Comparison of ENCODE assay signal across 14 cellular contexts in the genomic region with DNA sequence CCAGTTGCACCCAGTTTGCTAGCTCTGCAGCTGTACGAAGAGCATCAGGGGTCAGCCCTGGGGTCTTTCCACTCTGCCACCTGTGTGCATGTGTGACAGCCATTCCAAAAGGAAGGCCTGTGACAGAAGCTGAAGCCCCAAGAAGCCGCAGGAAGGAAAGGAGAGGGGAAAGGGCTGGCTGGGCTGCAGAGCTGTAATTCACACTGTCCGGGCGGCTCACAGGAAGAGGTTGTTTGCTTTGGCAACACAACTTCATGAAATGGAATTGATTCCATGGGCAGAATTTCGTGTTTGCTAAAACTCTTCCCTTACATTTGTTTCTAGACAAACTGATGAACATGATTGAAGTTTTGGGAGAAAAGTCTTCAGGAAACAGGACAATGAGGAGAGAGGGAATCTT. TPM values are rescaled to one million over a fixed set of nuclear protein-coding genes. Genes with fewer than 3 reads are reported as not detected.
DNase-seq lines count a peak whose midpoint lies in the region; ATAC-seq and TF ChIP-seq lines count a peak whose summit lies in the region.
"Had no signal": no experiment of that assay in that cellular context is flagged by ENCODE, and none has a peak within 500 bp of the region (broad histone marks: within the 10 kb centered on the region; RNA-seq: fewer than 3 reads in every experiment).

No MANE protein-coding gene starts in this region.

- no peak overlapping the region for H3K9ac ChIP-seq in SK-N-SH
- H3K9ac ChIP-seq in skeletal muscle tissue (ENCODE audit: low read depth in 1 of 3, low read length in 3 of 3): peak overlapping the region in 1 of 3 donors; percentile 50

- no peaks in the 10 kb centered on the region for H3K9me3 ChIP-seq in SK-N-SH
- H3K9me3 ChIP-seq in ascending aorta: no peaks in the 10 kb centered on the region
- no peaks in the 10 kb centered on the region for H3K9me3 ChIP-seq in skeletal muscle tissue (ENCODE audit: control insufficient read depth in 3 of 3, low read length in 3 of 3)

- H3K27ac ChIP-seq in SK-N-SH (ENCODE audit: low read depth in 2 of 2, low read length in 1 of 2) (peak overlapping the region in 1 of 2 experiments; percentile 16; a peak in 1 of 4 replicates), ascending aorta (peak overlapping the region; percentile 47 to 92), skeletal muscle tissue (ENCODE audit: low read depth, low read length) (peak overlapping the region; percentile 19)
- H3K27ac ChIP-seq: 22Rv1 had no signal

- CTCF ChIA-PET in SK-N-SH (lab: Yijun Ruan, JAX): no interaction called here

- H3K79me2 ChIP-seq in SK-N-SH (ENCODE audit: insufficient read depth): no peaks in the 10 kb centered on the region

- TF ChIP-seq CTCF in SK-N-SH (IDR thresholded peaks at IDR 0.05) (no peak), ascending aorta (IDR thresholded peaks at IDR 0.05) (no peak), GM20000 (IDR thresholded peaks at IDR 0.05; ENCODE audit: extremely low read depth, missing control alignments) (no peak)

- H3K36me3 ChIP-seq in SK-N-SH (replicated peaks in 1 of 2; ENCODE audit: control insufficient read depth in 1 of 2, insufficient read depth in 2 of 2, low read length in 1 of 2) (peaks cover 0 to 25% of the 10 kb centered on the region in 2 experiments), ascending aorta (peaks cover 12 to 16% of the 10 kb centered on the region in 2 donors), skeletal muscle tissue (ENCODE audit: control insufficient read depth in 3 of 3, insufficient read depth in 3 of 3, low read length in 3 of 3) (peaks cover 5 to 6% (median 5%) of the 10 kb centered on the region in 3 donors)

- H3K27me3 ChIP-seq in SK-N-SH (ENCODE audit: insufficient read depth) (no peaks in the 10 kb centered on the region), ascending aorta (no peaks in the 10 kb centered on the region), skeletal muscle tissue (ENCODE audit: control insufficient read depth in 3 of 3, insufficient read depth in 3 of 3, low read length in 3 of 3) (no peaks in the 10 kb centered on the region)

- H3F3A ChIP-seq in SK-N-SH (replicated peaks; ENCODE audit: insufficient read depth): peaks cover 7% of the 10 kb centered on the region

- DNase-seq in SK-N-SH (no peak), ascending aorta (ENCODE audit: low spot score in 2 of 2) (no peak), hepatic stellate cell (ENCODE audit: low spot score) (peak; percentile 68), DMS114 treated with DMSO at 0.1 percent for 48 hours (lab: John Stamatoyannopoulos, UW; ENCODE audit: unreplicated experiment) (no peak), GM20000 (ENCODE audit: low spot score) (no peak)
- DNase-seq: GOT3, mammary epithelial cell, NCI-H1417, NCI-H526 treated with DMSO at 0.1 percent for 48 hours had no signal

- no peaks in the 10 kb centered on the region for H3K9me2 ChIP-seq in SK-N-SH

- peaks cover 0 to 6% of the 10 kb centered on the region in 2 experiments; a peak in 2 of 4 replicates for H3K4me1 ChIP-seq in SK-N-SH (ENCODE audit: control insufficient read depth in 1 of 2, insufficient read depth in 2 of 2, low read depth in 1 of 2, low read length in 1 of 2)
- peaks cover 22 to 74% of the 10 kb centered on the region in 2 donors for H3K4me1 ChIP-seq in ascending aorta
- peaks cover 51 to 68% (median 63%) of the 10 kb centered on the region in 3 donors for H3K4me1 ChIP-seq in skeletal muscle tissue (ENCODE audit: control insufficient read depth in 3 of 3, insufficient read depth in 3 of 3, low read length in 3 of 3)

- intact Hi-C loops in ascending aorta (cut with DNase I): no loop called here

- no peak overlapping the region for H3K4me3 ChIP-seq in SK-N-SH (ENCODE audit: low read depth in 2 of 2, low read length in 1 of 2)
- no peak overlapping the region for H3K4me3 ChIP-seq in ascending aorta
- peak overlapping the region in 1 of 3 donors; percentile 41 for H3K4me3 ChIP-seq in skeletal muscle tissue (ENCODE audit: low read length in 3 of 3)

- H2AFZ ChIP-seq in SK-N-SH (ENCODE audit: low read depth): no peak overlapping the region

- ATAC-seq in SK-N-SH treated with all-trans-retinoic acid at 6 μM for 48 hours: no peak
- no peak for ATAC-seq in HG03432 (IDR thresholded peaks at IDR 0.05; ENCODE audit: unreplicated experiment)

- no peak for TF ChIP-seq EP300 in SK-N-SH (IDR thresholded peaks at IDR 0.05; ENCODE audit: borderline replicate concordance in 1 of 2, low read depth in 1 of 2, low read length in 1 of 2)

- POLR2A ChIA-PET in SK-N-SH (lab: Yijun Ruan, JAX): no interaction called here

- H4K20me1 ChIP-seq in SK-N-SH (ENCODE audit: insufficient read depth): no peaks in the 10 kb centered on the region

- 88% methylated on average over 5 of the region's 5 CpGs for WGBS in SK-N-SH (ENCODE audit: low lambda C conversion rate)

- TF ChIP-seq RAD21 in SK-N-SH (IDR thresholded peaks at IDR 0.05; ENCODE audit: low read length): no peak

- H3K4me2 ChIP-seq in SK-N-SH: peak overlapping the region; percentile 0; the same call in 1 of the 2 replicates

TF ChIP-seq in SK-N-SH, 30 proteins besides CTCF, POLR2A, EP300 and RAD21:
- no peak for TF ChIP-seq TEAD4 (IDR thresholded peaks at IDR 0.05; ENCODE audit: borderline replicate concordance, insufficient read depth)
- TF ChIP-seq, protein P1, sequence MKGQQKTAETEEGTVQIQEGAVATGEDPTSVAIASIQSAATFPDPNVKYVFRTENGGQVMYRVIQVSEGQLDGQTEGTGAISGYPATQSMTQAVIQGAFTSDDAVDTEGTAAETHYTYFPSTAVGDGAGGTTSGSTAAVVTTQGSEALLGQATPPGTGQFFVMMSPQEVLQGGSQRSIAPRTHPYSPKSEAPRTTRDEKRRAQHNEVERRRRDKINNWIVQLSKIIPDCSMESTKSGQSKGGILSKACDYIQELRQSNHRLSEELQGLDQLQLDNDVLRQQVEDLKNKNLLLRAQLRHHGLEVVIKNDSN (IDR thresholded peaks at IDR 0.05; ENCODE audit: borderline replicate concordance, low read depth): no peak

TF ChIP-seq in SK-N-SH treated with all-trans-retinoic acid at 6 μM for 48 hours, 23 proteins besides CTCF, POLR2A, EP300 and RAD21 (continues in another document):
- TF ChIP-seq GLIS3 (CRISPR knock-in tag; IDR thresholded peaks at IDR 0.05): no peak
- TF ChIP-seq, protein P2, sequence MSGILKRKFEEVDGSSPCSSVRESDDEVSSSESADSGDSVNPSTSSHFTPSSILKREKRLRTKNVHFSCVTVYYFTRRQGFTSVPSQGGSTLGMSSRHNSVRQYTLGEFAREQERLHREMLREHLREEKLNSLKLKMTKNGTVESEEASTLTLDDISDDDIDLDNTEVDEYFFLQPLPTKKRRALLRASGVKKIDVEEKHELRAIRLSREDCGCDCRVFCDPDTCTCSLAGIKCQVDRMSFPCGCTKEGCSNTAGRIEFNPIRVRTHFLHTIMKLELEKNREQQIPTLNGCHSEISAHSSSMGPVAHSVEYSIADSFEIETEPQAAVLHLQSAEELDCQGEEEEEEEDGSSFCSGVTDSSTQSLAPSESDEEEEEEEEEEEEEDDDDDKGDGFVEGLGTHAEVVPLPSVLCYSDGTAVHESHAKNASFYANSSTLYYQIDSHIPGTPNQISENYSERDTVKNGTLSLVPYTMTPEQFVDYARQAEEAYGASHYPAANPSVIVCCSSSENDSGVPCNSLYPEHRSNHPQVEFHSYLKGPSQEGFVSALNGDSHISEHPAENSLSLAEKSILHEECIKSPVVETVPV (CRISPR knock-in tag; IDR thresholded peaks at IDR 0.05): no peak
- TF ChIP-seq POU6F1 (CRISPR knock-in tag; IDR thresholded peaks at IDR 0.05; ENCODE audit: borderline replicate concordance, low read depth): no peak
- TF ChIP-seq RARB (CRISPR knock-in tag; IDR thresholded peaks at IDR 0.05): no peak
- TF ChIP-seq, protein P3, sequence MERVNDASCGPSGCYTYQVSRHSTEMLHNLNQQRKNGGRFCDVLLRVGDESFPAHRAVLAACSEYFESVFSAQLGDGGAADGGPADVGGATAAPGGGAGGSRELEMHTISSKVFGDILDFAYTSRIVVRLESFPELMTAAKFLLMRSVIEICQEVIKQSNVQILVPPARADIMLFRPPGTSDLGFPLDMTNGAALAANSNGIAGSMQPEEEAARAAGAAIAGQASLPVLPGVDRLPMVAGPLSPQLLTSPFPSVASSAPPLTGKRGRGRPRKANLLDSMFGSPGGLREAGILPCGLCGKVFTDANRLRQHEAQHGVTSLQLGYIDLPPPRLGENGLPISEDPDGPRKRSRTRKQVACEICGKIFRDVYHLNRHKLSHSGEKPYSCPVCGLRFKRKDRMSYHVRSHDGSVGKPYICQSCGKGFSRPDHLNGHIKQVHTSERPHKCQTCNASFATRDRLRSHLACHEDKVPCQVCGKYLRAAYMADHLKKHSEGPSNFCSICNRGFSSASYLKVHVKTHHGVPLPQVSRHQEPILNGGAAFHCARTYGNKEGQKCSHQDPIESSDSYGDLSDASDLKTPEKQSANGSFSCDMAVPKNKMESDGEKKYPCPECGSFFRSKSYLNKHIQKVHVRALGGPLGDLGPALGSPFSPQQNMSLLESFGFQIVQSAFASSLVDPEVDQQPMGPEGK (CRISPR knock-in tag; IDR thresholded peaks at IDR 0.05; ENCODE audit: borderline replicate concordance): no peak

RNA-seq across cellular contexts. Expression of gene TMEM204, which starts 14.8 kb away (rescaled TPM):
- 2.1 and 2.3 TPM in 2 replicates for polyA plus RNA-seq in SK-N-SH (2012; rRNA removed)
- polyA plus RNA-seq in SK-N-SH (2012; cell fraction: cytosol; rRNA removed): 0.85 and 1.4 TPM in 2 replicates
- 1.4 and 1.5 TPM in 2 replicates for polyA plus RNA-seq in SK-N-SH (2012; cell fraction: nucleus; rRNA removed)
- total RNA-seq in ascending aorta (145 TPM), skeletal muscle tissue (8.9 TPM)

RNA-seq across cellular contexts. Expression of gene TELO2, which starts 55.1 kb away (rescaled TPM):
- 19.1 and 24.2 TPM in 2 replicates for polyA plus RNA-seq in SK-N-SH (2012; rRNA removed)
- polyA plus RNA-seq in SK-N-SH (2012; cell fraction: cytosol; rRNA removed): 4.1 and 7.9 TPM in 2 replicates
- polyA plus RNA-seq in SK-N-SH (2012; cell fraction: nucleus; rRNA removed): 119 and 154 TPM in 2 replicates
- total RNA-seq in ascending aorta (110 TPM), skeletal muscle tissue (11.0 TPM)

RNA-seq across cellular contexts. Expression of gene PTX4, which starts 59.5 kb away (rescaled TPM):
- polyA plus RNA-seq in SK-N-SH (2012; rRNA removed): not detected in 2 replicates
- not detected in 2 replicates for polyA plus RNA-seq in SK-N-SH (2012; cell fraction: cytosol; rRNA removed)
- 0.06 TPM in 1 of 2 replicates, not detected in the other for polyA plus RNA-seq in SK-N-SH (2012; cell fraction: nucleus; rRNA removed)
- total RNA-seq in ascending aorta (not detected), skeletal muscle tissue (1.0 TPM)
- total RNA-seq: activated T-helper 1 cell treated with anti-CD3 and anti-CD28 coated beads, Interleukin-12 subunit alpha, Interleukin-12 subunit beta, Interleukin-2, Interleukin-4 antibody, amounts not matched to agents 30 ng/mL and 10 ng/mL and 1 ng/mL, durations not matched to agents 14 hours and 24 hours and 36 hours; mammary epithelial cell had no signal
- polyA plus RNA-seq: mammary epithelial cell had no signal

Comparison
In these comparisons a context has a peak if more than half of its experiments do, and no peak if none do; other contexts are left out.
1. RNA of gene TMEM204, which starts 14.8 kb away (total RNA-seq): 145 TPM in ascending aorta (single experiment); 8.9 TPM in skeletal muscle tissue (single experiment); every median in the first group is over 10 times any median in the second.